Comparison of ENCODE assay signal across 1 cellular context in the genomic region with DNA sequence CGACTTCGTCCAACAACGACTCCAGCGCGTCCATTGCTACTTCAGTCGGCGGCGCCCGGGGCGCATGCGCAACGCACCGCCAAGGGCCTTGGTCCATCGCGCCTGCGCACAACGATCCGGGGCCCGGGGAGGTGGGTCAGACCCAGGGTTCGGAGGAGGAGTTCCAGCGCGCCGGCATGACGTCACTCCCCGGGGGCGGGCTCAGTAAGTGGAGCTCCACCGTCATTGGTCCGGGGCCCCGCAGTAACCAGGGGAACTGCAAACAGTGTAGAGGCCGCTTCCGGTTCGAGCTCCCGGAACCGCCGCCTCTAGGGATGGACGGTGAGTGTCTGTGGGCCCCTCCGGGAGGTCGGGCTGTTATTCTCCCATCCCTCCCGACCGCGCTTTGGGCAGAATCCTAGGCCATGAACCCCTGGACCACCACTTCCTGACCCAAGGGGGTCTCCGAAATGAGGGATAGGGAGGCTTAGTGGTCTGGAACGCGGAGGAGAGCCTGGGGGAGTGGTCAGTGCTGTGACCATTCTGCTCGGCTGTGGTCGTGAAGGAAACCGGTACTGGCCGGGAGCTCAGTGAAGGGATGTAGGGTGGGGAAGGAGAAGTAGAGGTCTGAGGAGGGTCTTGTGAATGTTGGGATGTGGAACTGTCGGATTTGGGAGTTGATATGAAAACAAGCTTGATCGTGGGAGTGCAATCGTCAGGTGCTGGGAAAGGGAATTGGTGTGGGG.
TF ChIP-seq lines count a peak whose summit lies in the region.

A gene with protein sequence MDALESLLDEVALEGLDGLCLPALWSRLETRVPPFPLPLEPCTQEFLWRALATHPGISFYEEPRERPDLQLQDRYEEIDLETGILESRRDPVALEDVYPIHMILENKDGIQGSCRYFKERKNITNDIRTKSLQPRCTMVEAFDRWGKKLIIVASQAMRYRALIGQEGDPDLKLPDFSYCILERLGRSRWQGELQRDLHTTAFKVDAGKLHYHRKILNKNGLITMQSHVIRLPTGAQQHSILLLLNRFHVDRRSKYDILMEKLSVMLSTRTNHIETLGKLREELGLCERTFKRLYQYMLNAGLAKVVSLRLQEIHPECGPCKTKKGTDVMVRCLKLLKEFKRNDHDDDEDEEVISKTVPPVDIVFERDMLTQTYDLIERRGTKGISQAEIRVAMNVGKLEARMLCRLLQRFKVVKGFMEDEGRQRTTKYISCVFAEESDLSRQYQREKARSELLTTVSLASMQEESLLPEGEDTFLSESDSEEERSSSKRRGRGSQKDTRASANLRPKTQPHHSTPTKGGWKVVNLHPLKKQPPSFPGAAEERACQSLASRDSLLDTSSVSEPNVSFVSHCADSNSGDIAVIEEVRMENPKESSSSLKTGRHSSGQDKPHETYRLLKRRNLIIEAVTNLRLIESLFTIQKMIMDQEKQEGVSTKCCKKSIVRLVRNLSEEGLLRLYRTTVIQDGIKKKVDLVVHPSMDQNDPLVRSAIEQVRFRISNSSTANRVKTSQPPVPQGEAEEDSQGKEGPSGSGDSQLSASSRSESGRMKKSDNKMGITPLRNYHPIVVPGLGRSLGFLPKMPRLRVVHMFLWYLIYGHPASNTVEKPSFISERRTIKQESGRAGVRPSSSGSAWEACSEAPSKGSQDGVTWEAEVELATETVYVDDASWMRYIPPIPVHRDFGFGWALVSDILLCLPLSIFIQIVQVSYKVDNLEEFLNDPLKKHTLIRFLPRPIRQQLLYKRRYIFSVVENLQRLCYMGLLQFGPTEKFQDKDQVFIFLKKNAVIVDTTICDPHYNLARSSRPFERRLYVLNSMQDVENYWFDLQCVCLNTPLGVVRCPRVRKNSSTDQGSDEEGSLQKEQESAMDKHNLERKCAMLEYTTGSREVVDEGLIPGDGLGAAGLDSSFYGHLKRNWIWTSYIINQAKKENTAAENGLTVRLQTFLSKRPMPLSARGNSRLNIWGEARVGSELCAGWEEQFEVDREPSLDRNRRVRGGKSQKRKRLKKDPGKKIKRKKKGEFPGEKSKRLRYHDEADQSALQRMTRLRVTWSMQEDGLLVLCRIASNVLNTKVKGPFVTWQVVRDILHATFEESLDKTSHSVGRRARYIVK (N-terminal part only) (minus strand): TSS at position 57 of the 725 bp plus-strand sequence. CDS start 23 bp downstream, at position 34.
A gene (plus strand): TSS at position 288 of the 725 bp plus-strand sequence. CDS start 27 bp downstream, at position 315.

TF ChIP-seq in liver, 16 proteins besides CTCF, POLR2A, EP300 and RAD21 (continued from another document):
- TF ChIP-seq, protein P1, sequence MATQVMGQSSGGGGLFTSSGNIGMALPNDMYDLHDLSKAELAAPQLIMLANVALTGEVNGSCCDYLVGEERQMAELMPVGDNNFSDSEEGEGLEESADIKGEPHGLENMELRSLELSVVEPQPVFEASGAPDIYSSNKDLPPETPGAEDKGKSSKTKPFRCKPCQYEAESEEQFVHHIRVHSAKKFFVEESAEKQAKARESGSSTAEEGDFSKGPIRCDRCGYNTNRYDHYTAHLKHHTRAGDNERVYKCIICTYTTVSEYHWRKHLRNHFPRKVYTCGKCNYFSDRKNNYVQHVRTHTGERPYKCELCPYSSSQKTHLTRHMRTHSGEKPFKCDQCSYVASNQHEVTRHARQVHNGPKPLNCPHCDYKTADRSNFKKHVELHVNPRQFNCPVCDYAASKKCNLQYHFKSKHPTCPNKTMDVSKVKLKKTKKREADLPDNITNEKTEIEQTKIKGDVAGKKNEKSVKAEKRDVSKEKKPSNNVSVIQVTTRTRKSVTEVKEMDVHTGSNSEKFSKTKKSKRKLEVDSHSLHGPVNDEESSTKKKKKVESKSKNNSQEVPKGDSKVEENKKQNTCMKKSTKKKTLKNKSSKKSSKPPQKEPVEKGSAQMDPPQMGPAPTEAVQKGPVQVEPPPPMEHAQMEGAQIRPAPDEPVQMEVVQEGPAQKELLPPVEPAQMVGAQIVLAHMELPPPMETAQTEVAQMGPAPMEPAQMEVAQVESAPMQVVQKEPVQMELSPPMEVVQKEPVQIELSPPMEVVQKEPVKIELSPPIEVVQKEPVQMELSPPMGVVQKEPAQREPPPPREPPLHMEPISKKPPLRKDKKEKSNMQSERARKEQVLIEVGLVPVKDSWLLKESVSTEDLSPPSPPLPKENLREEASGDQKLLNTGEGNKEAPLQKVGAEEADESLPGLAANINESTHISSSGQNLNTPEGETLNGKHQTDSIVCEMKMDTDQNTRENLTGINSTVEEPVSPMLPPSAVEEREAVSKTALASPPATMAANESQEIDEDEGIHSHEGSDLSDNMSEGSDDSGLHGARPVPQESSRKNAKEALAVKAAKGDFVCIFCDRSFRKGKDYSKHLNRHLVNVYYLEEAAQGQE (IDR thresholded peaks at IDR 0.05): no peak
- TF ChIP-seq, protein P2, sequence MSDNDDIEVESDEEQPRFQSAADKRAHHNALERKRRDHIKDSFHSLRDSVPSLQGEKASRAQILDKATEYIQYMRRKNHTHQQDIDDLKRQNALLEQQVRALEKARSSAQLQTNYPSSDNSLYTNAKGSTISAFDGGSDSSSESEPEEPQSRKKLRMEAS (IDR thresholded peaks at IDR 0.05): no peak
- no peak for TF ChIP-seq RXRA (IDR thresholded peaks at IDR 0.05)
